ENCODE assay signal across 9 cellular contexts in the genomic region with DNA sequence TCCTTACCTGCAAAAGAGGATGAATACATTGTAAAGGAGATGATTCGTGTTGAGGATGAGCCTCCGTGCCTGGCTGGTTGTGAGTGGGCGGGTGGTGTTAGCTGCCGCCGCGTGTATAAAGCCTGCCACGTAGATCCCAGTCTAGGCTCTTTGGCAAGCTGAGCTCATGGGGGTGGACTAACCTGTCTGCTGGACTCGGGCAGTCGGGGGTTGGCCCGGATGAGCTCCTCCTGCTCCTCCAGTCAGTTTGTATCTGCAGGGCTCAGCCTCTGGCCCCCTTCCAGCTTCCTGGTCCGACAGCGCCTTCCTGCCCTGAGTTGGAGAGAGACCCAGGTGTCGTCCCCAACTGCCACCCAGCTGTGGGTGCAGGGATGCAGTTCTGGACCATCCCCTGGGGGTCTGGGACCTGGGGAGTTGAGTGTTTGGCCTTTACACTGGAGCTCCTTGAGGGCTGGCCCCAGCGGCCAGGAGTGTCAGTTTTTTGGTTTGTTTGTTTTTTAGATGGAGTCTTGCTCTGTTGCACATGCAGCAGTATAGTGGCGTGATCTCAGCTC. TPM values are rescaled to one million over a fixed set of nuclear protein-coding genes. Genes with fewer than 3 reads are reported as not detected.
A peak's percentile ranks its signal among the peaks of the same experiment; 100 is the strongest.
DNase-seq lines count a peak whose midpoint lies in the region; ATAC-seq lines count a peak whose summit lies in the region.
"Had no signal": no experiment of that assay in that cellular context is flagged by ENCODE, and none has a peak within 500 bp of the region (broad histone marks: within the 10 kb centered on the region; RNA-seq: fewer than 3 reads in every experiment).

No MANE protein-coding gene starts in this region.

- POLR2A ChIA-PET in activated CD4-positive, alpha-beta T cell treated with anti-CD3 and anti-CD28 coated beads for 36 hours (lab: Charles Lee) = interaction anchor here (0.6 to 1.4 kb wide), 3 partner anchors 13 to 56 kb away, joined by 3 to 5 read pairs (median 5); partner anchors contain the start of gene DNAJB1

- H3K4me3 Mint-ChIP-seq in activated CD4-positive, alpha-beta T cell treated with anti-CD3 and anti-CD28 coated beads for 36 hours = no peak overlapping the region
- no peak overlapping the region for H3K4me3 Mint-ChIP-seq in T-helper 17 cell
- H3K4me3 Mint-ChIP-seq in stimulated activated naive B cell treated with anti-CD40 and anti-IgM and Interleukin-4, amounts not matched to agents 10 μg/mL and 1 μg/mL and 100 μg/mL, for 72 hours = peak overlapping the region; percentile 17 to 41

- H3K36me3 Mint-ChIP-seq in activated CD4-positive, alpha-beta T cell treated with anti-CD3 and anti-CD28 coated beads for 36 hours (ENCODE audit: low read depth) = peaks cover 14% of the 10 kb centered on the region
- H3K36me3 Mint-ChIP-seq in T-helper 17 cell (ENCODE audit: low read depth) = no peaks in the 10 kb centered on the region
- peaks cover 9 to 19% of the 10 kb centered on the region in 2 donors for H3K36me3 Mint-ChIP-seq in stimulated activated naive B cell treated with anti-CD40 and anti-IgM and Interleukin-4, amounts not matched to agents 10 μg/mL and 1 μg/mL and 100 μg/mL, for 72 hours

- no peaks in the 10 kb centered on the region for H3K9me3 Mint-ChIP-seq in activated CD4-positive, alpha-beta T cell treated with anti-CD3 and anti-CD28 coated beads for 36 hours (ENCODE audit: low read depth)
- no peaks in the 10 kb centered on the region for H3K9me3 Mint-ChIP-seq in stimulated activated naive B cell treated with anti-CD40 and anti-IgM and Interleukin-4, amounts not matched to agents 10 μg/mL and 1 μg/mL and 100 μg/mL, for 72 hours

- ATAC-seq in activated CD4-positive, alpha-beta T cell treated with anti-CD3 and anti-CD28 coated beads for 36 hours = no peak
- ATAC-seq in T-helper 17 cell = no peak
- ATAC-seq in stimulated activated naive B cell treated with anti-CD40 and anti-IgM and Interleukin-4, amounts not matched to agents 10 μg/mL and 1 μg/mL and 100 μg/mL, for 72 hours (replicated peaks) = peak; percentile 62 to 67
- no peak for ATAC-seq in GM21723 (IDR thresholded peaks at IDR 0.05; ENCODE audit: unreplicated experiment)

- H3K27ac Mint-ChIP-seq in activated CD4-positive, alpha-beta T cell treated with anti-CD3 and anti-CD28 coated beads for 36 hours = peak overlapping the region; percentile 11
- H3K27ac Mint-ChIP-seq in T-helper 17 cell = peak overlapping the region; percentile 59
- H3K27ac Mint-ChIP-seq in stimulated activated naive B cell treated with anti-CD40 and anti-IgM and Interleukin-4, amounts not matched to agents 10 μg/mL and 1 μg/mL and 100 μg/mL, for 72 hours = peak overlapping the region; percentile 79

- CTCF ChIA-PET in activated CD4-positive, alpha-beta T cell treated with anti-CD3 and anti-CD28 coated beads for 36 hours (lab: Charles Lee) = interaction anchor here (0.7 to 2.1 kb wide), 10 partner anchors 11 to 136 kb away, joined by 3 to 7 read pairs (median 4); no protein-coding TSS in a partner anchor

- H3K4me1 Mint-ChIP-seq in activated CD4-positive, alpha-beta T cell treated with anti-CD3 and anti-CD28 coated beads for 36 hours = peaks cover 49% of the 10 kb centered on the region
- peaks cover 28% of the 10 kb centered on the region for H3K4me1 Mint-ChIP-seq in T-helper 17 cell
- peaks cover 31 to 60% of the 10 kb centered on the region in 2 donors for H3K4me1 Mint-ChIP-seq in stimulated activated naive B cell treated with anti-CD40 and anti-IgM and Interleukin-4, amounts not matched to agents 10 μg/mL and 1 μg/mL and 100 μg/mL, for 72 hours

- no peaks in the 10 kb centered on the region for H3K27me3 Mint-ChIP-seq in activated CD4-positive, alpha-beta T cell treated with anti-CD3 and anti-CD28 coated beads for 36 hours
- H3K27me3 Mint-ChIP-seq in T-helper 17 cell = no peaks in the 10 kb centered on the region
- H3K27me3 Mint-ChIP-seq in stimulated activated naive B cell treated with anti-CD40 and anti-IgM and Interleukin-4, amounts not matched to agents 10 μg/mL and 1 μg/mL and 100 μg/mL, for 72 hours = no peaks in the 10 kb centered on the region

- intact Hi-C loops in activated CD4-positive, alpha-beta T cell treated with anti-CD3 and anti-CD28 coated beads for 36 hours (cut with DNase I, micrococcal nuclease) = loop anchor here in 1 of 2 experiments (2.0 kb wide), 1 partner anchor 45 kb away; no protein-coding TSS in a partner anchor

- no peaks in the 10 kb centered on the region for H3K9me3 ChIP-seq in T-helper 17 cell (ENCODE audit: control insufficient read depth, low read length, poor library complexity, severe bottlenecking)
- H3K9me3 ChIP-seq: HAP-1 had no signal

- peak; percentile 58 for DNase-seq in activated CD4-positive, alpha-beta T cell treated with anti-CD3 and anti-CD28 coated beads for 36 hours
- no peak for DNase-seq in activated CD4-positive, alpha-beta T cell treated with anti-CD3 and anti-CD28 coated beads for 1 hour
- DNase-seq in T-helper 17 cell (no peak), glomerular visceral epithelial cell (ENCODE audit: extremely low spot score) (peak; percentile 66), NCI-H1436 (lab: John Stamatoyannopoulos, UW) (no peak), NCI-H82 (lab: John Stamatoyannopoulos, UW) (no peak)
- DNase-seq in stimulated activated naive B cell treated with anti-CD40 and anti-IgM and Interleukin-4, amounts not matched to agents 10 μg/mL and 1 μg/mL and 100 μg/mL, for 72 hours = no peak

RNA-seq across cellular contexts. Expression of gene TECR, which starts 20.9 kb away (rescaled TPM):
- total RNA-seq in activated CD4-positive, alpha-beta T cell treated with anti-CD3 and anti-CD28 coated beads for 36 hours = 100 to 1,000 TPM; 106 to 145 TPM
- total RNA-seq in T-helper 17 cell = 100 to 1,000 TPM; 111 to 125 TPM

RNA-seq across cellular contexts. Expression of gene NDUFB7, which starts 21.6 kb away (rescaled TPM):
- 100 to 1,000 TPM; 112 to 121 TPM for total RNA-seq in activated CD4-positive, alpha-beta T cell treated with anti-CD3 and anti-CD28 coated beads for 36 hours
- 10 to 100 TPM; 60.7 to 62.5 TPM for total RNA-seq in T-helper 17 cell

RNA-seq across cellular contexts. Expression of gene DNAJB1, which starts 32.1 kb away (rescaled TPM):
- 10 to 100 TPM; 69.3 to 72.6 TPM for total RNA-seq in activated CD4-positive, alpha-beta T cell treated with anti-CD3 and anti-CD28 coated beads for 36 hours
- total RNA-seq in T-helper 17 cell = 100 to 1,000 TPM; 483 to 558 TPM

RNA-seq across cellular contexts. Expression of gene CLEC17A, which starts 32.6 kb away (rescaled TPM):
- total RNA-seq in activated CD4-positive, alpha-beta T cell treated with anti-CD3 and anti-CD28 coated beads for 36 hours = 1 to 10 TPM; 2.4 to 2.5 TPM
- total RNA-seq in T-helper 17 cell = 1 to 10 TPM in 1 of 2 donors, under 1 TPM in 1; 0.34 to 2.4 TPM

RNA-seq across cellular contexts. Expression of gene GIPC1, which starts 54.4 kb away (rescaled TPM):
- 10 to 100 TPM; 19.3 to 25.7 TPM for total RNA-seq in activated CD4-positive, alpha-beta T cell treated with anti-CD3 and anti-CD28 coated beads for 36 hours
- total RNA-seq in T-helper 17 cell = 10 to 100 TPM; 34.8 to 38.6 TPM

Comparison
In these comparisons a context has a peak if more than half of its experiments do, and no peak if none do; other contexts are left out.
1. DNase-seq: peak in activated CD4-positive, alpha-beta T cell treated with anti-CD3 and anti-CD28 coated beads for 36 hours (single experiment) and glomerular visceral epithelial cell (single experiment); none in activated CD4-positive, alpha-beta T cell treated with anti-CD3 and anti-CD28 coated beads for 1 hour (single experiment), T-helper 17 cell (0 of 3), stimulated activated naive B cell treated with anti-CD40 and anti-IgM and Interleukin-4, amounts not matched to agents 10 μg/mL and 1 μg/mL and 100 μg/mL, for 72 hours (single experiment), NCI-H1436 (single experiment) and NCI-H82 (single experiment).
2. ATAC-seq: peak in stimulated activated naive B cell treated with anti-CD40 and anti-IgM and Interleukin-4, amounts not matched to agents 10 μg/mL and 1 μg/mL and 100 μg/mL, for 72 hours (2 of 2); none in activated CD4-positive, alpha-beta T cell treated with anti-CD3 and anti-CD28 coated beads for 36 hours (single experiment), T-helper 17 cell (single experiment) and GM21723 (single experiment).
3. H3K27ac Mint-ChIP-seq: peak in every context shown above with its lines; median percentile 79 in stimulated activated naive B cell treated with anti-CD40 and anti-IgM and Interleukin-4, amounts not matched to agents 10 μg/mL and 1 μg/mL and 100 μg/mL, for 72 hours; 59 in T-helper 17 cell; 11 in activated CD4-positive, alpha-beta T cell treated with anti-CD3 and anti-CD28 coated beads for 36 hours.
4. H3K4me3 Mint-ChIP-seq: peak in stimulated activated naive B cell treated with anti-CD40 and anti-IgM and Interleukin-4, amounts not matched to agents 10 μg/mL and 1 μg/mL and 100 μg/mL, for 72 hours (2 of 2); none in activated CD4-positive, alpha-beta T cell treated with anti-CD3 and anti-CD28 coated beads for 36 hours (single experiment) and T-helper 17 cell (single experiment).
5. RNA of gene DNAJB1, which starts 32.1 kb away (total RNA-seq): 483 to 558 TPM in T-helper 17 cell; 69.3 to 72.6 TPM in activated CD4-positive, alpha-beta T cell treated with anti-CD3 and anti-CD28 coated beads for 36 hours; every median in the first group is over 4 times any median in the second.